ENCODE assay signal across 21 cellular contexts in genomic region chr5:66826696-66827095, GRCh38.
"Had no signal": no experiment of that assay in that cellular context is flagged by ENCODE, and none has a peak within 500 bp of the region (broad histone marks: within the 10 kb centered on the region; RNA-seq: fewer than 3 reads in every experiment).

No MANE protein-coding gene starts in this region.

- H3K27ac Mint-ChIP-seq: activated naive CD4-positive, alpha-beta T cell treated with anti-CD3 and anti-CD28 coated beads, Interleukin-2, amount 50 U/mL, for 24 hours; dendritic cell treated with granulocyte-macrophage colony-stimulating factor and Interleukin-4, amounts not matched to agents 40 ng/mL and 50 ng/mL, for 4 days; nephron progenitor cell; stimulated activated effector memory CD8-positive, alpha-beta T cell treated with anti-CD3 and anti-CD28 coated beads, Interleukin-12 subunit alpha, Interleukin-12 subunit beta, amount 100 ng/mL, for 72 hours; stimulated activated naive CD8-positive, alpha-beta T cell treated with anti-CD3 and anti-CD28 coated beads, Interleukin-15, amount 100 ng/mL, for 72 hours; T-helper 2 cell treated with Interferon-gamma antibody and Interleukin-4, amounts not matched to agents 5 μg/mL and 100 μg/mL, for 36 hours had no signal

- H3K9me3 ChIP-seq: body of pancreas, mucosa of descending colon, spleen, tibial nerve had no signal

- H3K9me3 Mint-ChIP-seq: activated naive CD4-positive, alpha-beta T cell treated with anti-CD3 and anti-CD28 coated beads, Interleukin-2, amount 50 U/mL, for 24 hours; dendritic cell treated with granulocyte-macrophage colony-stimulating factor and Interleukin-4, amounts not matched to agents 40 ng/mL and 50 ng/mL, for 4 days; nephron progenitor cell; stimulated activated effector memory CD8-positive, alpha-beta T cell treated with anti-CD3 and anti-CD28 coated beads, Interleukin-12 subunit alpha, Interleukin-12 subunit beta, amount 100 ng/mL, for 72 hours; T-helper 2 cell treated with Interferon-gamma antibody and Interleukin-4, amounts not matched to agents 5 μg/mL and 100 μg/mL, for 36 hours had no signal

- H3K36me3 Mint-ChIP-seq: activated naive CD4-positive, alpha-beta T cell treated with anti-CD3 and anti-CD28 coated beads, Interleukin-2, amount 50 U/mL, for 24 hours had no signal

- H3K27ac ChIP-seq: body of pancreas, hepatocyte, spleen, tibial nerve, WERI-Rb-1 had no signal

- H3K4me3 ChIP-seq: body of pancreas, hepatocyte, mucosa of descending colon, spleen, tibial nerve had no signal

- DNase-seq: activated CD4-positive, alpha-beta T cell treated with anti-CD3 and anti-CD28 coated beads for 1 hour; activated CD8-positive, alpha-beta memory T cell treated with anti-CD3 and anti-CD28 coated beads for 24 hours; activated gamma-delta T cell; anterior cingulate cortex; body of pancreas; caudate nucleus; effector CD4-positive, alpha-beta T cell; erythroblast; foreskin fibroblast; mucosa of descending colon; nephron progenitor cell; occipital lobe; spleen; stimulated activated naive CD8-positive, alpha-beta T cell treated with anti-CD3 and anti-CD28 coated beads, Interleukin-15, amount 100 ng/mL, for 72 hours; WERI-Rb-1 had no signal

- H3K4me3 Mint-ChIP-seq: activated naive CD4-positive, alpha-beta T cell treated with anti-CD3 and anti-CD28 coated beads, Interleukin-2, amount 50 U/mL, for 24 hours; dendritic cell treated with granulocyte-macrophage colony-stimulating factor and Interleukin-4, amounts not matched to agents 40 ng/mL and 50 ng/mL, for 4 days; stimulated activated naive CD8-positive, alpha-beta T cell treated with anti-CD3 and anti-CD28 coated beads, Interleukin-15, amount 100 ng/mL, for 72 hours; T-helper 2 cell treated with Interferon-gamma antibody and Interleukin-4, amounts not matched to agents 5 μg/mL and 100 μg/mL, for 36 hours had no signal

- H3K36me3 ChIP-seq: spleen, tibial nerve, WERI-Rb-1 had no signal

- ATAC-seq: body of pancreas; mucosa of descending colon; stimulated activated effector memory CD8-positive, alpha-beta T cell treated with anti-CD3 and anti-CD28 coated beads, Interleukin-12 subunit alpha, Interleukin-12 subunit beta, amount 100 ng/mL, for 72 hours; stimulated activated naive CD8-positive, alpha-beta T cell treated with anti-CD3 and anti-CD28 coated beads, Interleukin-15, amount 100 ng/mL, for 72 hours had no signal

- H3K27me3 ChIP-seq: body of pancreas had no signal
